8 cellular contexts compared by ENCODE assay signal in genomic region chr11:36258730-36259360, GRCh38. TPM values are rescaled to one million over a fixed set of nuclear protein-coding genes. Genes with fewer than 3 reads are reported as not detected.
A peak's percentile ranks its signal among the peaks of the same experiment; 100 is the strongest.
DNase-seq lines count a peak whose midpoint lies in the region; ATAC-seq, FAIRE-seq and TF ChIP-seq lines count a peak whose summit lies in the region.

No MANE protein-coding gene starts in this region.

- no peaks in the 10 kb centered on the region for H3K36me3 Mint-ChIP-seq in stimulated activated memory B cell treated with anti-CD40 and anti-IgM and Interleukin-4, amounts not matched to agents 10 μg/mL and 1 μg/mL and 100 μg/mL, for 72 hours
- H3K36me3 Mint-ChIP-seq in activated CD8-positive, alpha-beta memory T cell treated with anti-CD3 and anti-CD28 coated beads, Interleukin-2, amount 10 ng/mL, durations not matched to agents 7 days and 5 days = no peaks in the 10 kb centered on the region

- H3K9me3 ChIP-seq in DOHH2 (ENCODE audit: control insufficient read depth, insufficient read depth, low read length) (no peaks in the 10 kb centered on the region), PC-3 (ENCODE audit: low read length) (no peaks in the 10 kb centered on the region), mammary epithelial cell (replicated peaks; ENCODE audit: insufficient read depth, low read length) (peaks cover 4% of the 10 kb centered on the region), kidney (ENCODE audit: control insufficient read depth in 1 of 2, low read length in 2 of 2) (peaks cover 0 to 5% of the 10 kb centered on the region in 2 donors)

- peak; percentile 47 for TF ChIP-seq CTCF in DOHH2 (IDR thresholded peaks at IDR 0.05; ENCODE audit: low read depth, low read length, poor library complexity, severe bottlenecking)
- TF ChIP-seq CTCF in PC-3 (conservative IDR thresholded peaks at IDR 0.05; ENCODE audit: low read depth, low read length) = peak; percentile 77
- peak; percentile 36 to 47 for TF ChIP-seq CTCF in mammary epithelial cell (conservative IDR thresholded peaks at IDR 0.05 in 1 of 2, IDR thresholded peaks at IDR 0.05 in 1 of 2; ENCODE audit: extremely low read depth in 1 of 2, insufficient read depth in 1 of 2, low read depth in 1 of 2, low read length in 2 of 2)
- TF ChIP-seq CTCF in kidney (IDR thresholded peaks at IDR 0.05; ENCODE audit: borderline replicate concordance, extremely low read depth, insufficient read depth) = peak; percentile 65

- POLR2A ChIA-PET in PC-3 (lab: Charles Lee; ENCODE audit: unreplicated experiment) = interaction anchor here (0.6 kb wide), 1 partner anchor 647 kb away, joined by 3 read pairs; no protein-coding TSS in a partner anchor

- H3K79me2 ChIP-seq in DOHH2 (ENCODE audit: control insufficient read depth, low read length) (no peaks in the 10 kb centered on the region), PC-3 (ENCODE audit: low read length) (no peaks in the 10 kb centered on the region), mammary epithelial cell (ENCODE audit: insufficient read depth, low read length) (no peaks in the 10 kb centered on the region)

- H3K27me3 Mint-ChIP-seq in stimulated activated memory B cell treated with anti-CD40 and anti-IgM and Interleukin-4, amounts not matched to agents 10 μg/mL and 1 μg/mL and 100 μg/mL, for 72 hours = peaks cover 59% of the 10 kb centered on the region
- H3K27me3 Mint-ChIP-seq in activated CD8-positive, alpha-beta memory T cell treated with anti-CD3 and anti-CD28 coated beads, Interleukin-2, amount 10 ng/mL, durations not matched to agents 7 days and 5 days = peaks cover 17% of the 10 kb centered on the region

- H3K4me1 ChIP-seq in DOHH2 (ENCODE audit: control insufficient read depth, low read length) (no peaks in the 10 kb centered on the region), PC-3 (ENCODE audit: insufficient read depth, low read length) (peaks cover 18% of the 10 kb centered on the region), mammary epithelial cell (ENCODE audit: insufficient read depth, low read length) (peaks cover 9% of the 10 kb centered on the region), kidney (ENCODE audit: control insufficient read depth in 1 of 2, insufficient read depth in 1 of 2, low read depth in 1 of 2, low read length in 2 of 2) (peaks cover 0 to 4% of the 10 kb centered on the region in 2 donors)

- H2AFZ ChIP-seq in PC-3 (ENCODE audit: low read length) (no peak overlapping the region), mammary epithelial cell (ENCODE audit: low read depth, low read length) (no peak overlapping the region)

- H3K27ac Mint-ChIP-seq in stimulated activated memory B cell treated with anti-CD40 and anti-IgM and Interleukin-4, amounts not matched to agents 10 μg/mL and 1 μg/mL and 100 μg/mL, for 72 hours = no peak overlapping the region
- H3K27ac Mint-ChIP-seq in activated CD8-positive, alpha-beta memory T cell treated with anti-CD3 and anti-CD28 coated beads, Interleukin-2, amount 10 ng/mL, durations not matched to agents 7 days and 5 days = no peak overlapping the region

- H3K4me2 ChIP-seq in DOHH2 (ENCODE audit: low read length) (no peak overlapping the region), PC-3 (ENCODE audit: low read length) (no peak overlapping the region), mammary epithelial cell (ENCODE audit: insufficient read depth, low read depth, low read length) (no peak overlapping the region)

- H3K9ac ChIP-seq in PC-3 (ENCODE audit: low read length) (no peak overlapping the region), mammary epithelial cell (ENCODE audit: insufficient read depth, low read length) (no peak overlapping the region), kidney (ENCODE audit: low read length in 2 of 2) (no peak overlapping the region)

- H4K20me1 ChIP-seq in DOHH2 (ENCODE audit: control insufficient read depth, insufficient read depth, low read depth, low read length) (no peaks in the 10 kb centered on the region), PC-3 (ENCODE audit: low read length) (no peaks in the 10 kb centered on the region), mammary epithelial cell (ENCODE audit: insufficient read depth, low read length) (no peaks in the 10 kb centered on the region)

- no peak overlapping the region for H3K4me3 ChIP-seq in DOHH2 (ENCODE audit: low read length)
- H3K4me3 ChIP-seq in PC-3 (ENCODE audit: low read length) = no peak overlapping the region
- no peak overlapping the region for H3K4me3 ChIP-seq in mammary epithelial cell (replicated peaks in 1 of 3; ENCODE audit: insufficient read depth in 1 of 3, low read depth in 2 of 3, low read length in 3 of 3)
- no peak overlapping the region for H3K4me3 ChIP-seq in kidney (ENCODE audit: low read length in 2 of 2)

- H3K27ac ChIP-seq in DOHH2 (ENCODE audit: low read depth, low read length) (no peak overlapping the region), PC-3 (ENCODE audit: low read length) (no peak overlapping the region), mammary epithelial cell (ENCODE audit: insufficient read depth, low read depth, low read length) (no peak overlapping the region), kidney (ENCODE audit: low read depth in 2 of 2, low read length in 2 of 2) (no peak overlapping the region)

- dilution Hi-C loops in mammary epithelial cell (cut with HindIII; ENCODE audit: low sequenced_read_pairs) = loop anchor here (5.0 to 25.0 kb wide), 2 partner anchors 77 to 622 kb away; no protein-coding TSS in a partner anchor

- no peaks in the 10 kb centered on the region for H3F3A ChIP-seq in DOHH2 (ENCODE audit: control insufficient read depth, insufficient read depth)
- no peaks in the 10 kb centered on the region for H3F3A ChIP-seq in PC-3 (ENCODE audit: low read length, unreplicated experiment)

- H3K27me3 ChIP-seq in DOHH2 (ENCODE audit: control insufficient read depth, low read length) (no peaks in the 10 kb centered on the region), PC-3 (ENCODE audit: low read length) (no peaks in the 10 kb centered on the region), mammary epithelial cell (ENCODE audit: insufficient read depth, low read length) (no peaks in the 10 kb centered on the region)

- in situ Hi-C loops in mammary epithelial cell (cut with MboI; ENCODE audit: low sequenced_read_pairs in 2 of 2) = loop anchor here (5.0 to 25.0 kb wide), 4 partner anchors 197 to 772 kb away; partner anchors contain the start of gene FJX1 (in 1 of the 2)

- peak; percentile 73 for ATAC-seq in PC-3
- ATAC-seq in stimulated activated memory B cell treated with anti-CD40 and anti-IgM and Interleukin-4, amounts not matched to agents 10 μg/mL and 1 μg/mL and 100 μg/mL, for 72 hours = peak; percentile 27
- ATAC-seq in activated CD8-positive, alpha-beta memory T cell treated with anti-CD3 and anti-CD28 coated beads, Interleukin-2, amount 10 ng/mL, durations not matched to agents 7 days and 5 days = no peak
- no peak for ATAC-seq in GM18858 (IDR thresholded peaks at IDR 0.05; ENCODE audit: unreplicated experiment)

- no peaks in the 10 kb centered on the region for H3K9me2 ChIP-seq in DOHH2 (replicated peaks; ENCODE audit: control insufficient read depth, low read length)
- no peaks in the 10 kb centered on the region for H3K9me2 ChIP-seq in PC-3 (replicated peaks; ENCODE audit: low read length)

- 94% methylated on average over 12 of the region's 12 CpGs for WGBS in mammary epithelial cell (ENCODE audit: low coverage, missing lambda C conversion rate)

- BruUV-seq in PC-3 (replicated peaks; lab: Mats Ljungman, UMichigan) = no TSS peak
- no TSS peak for BruUV-seq in mammary epithelial cell (replicated peaks; lab: Mats Ljungman, UMichigan)

- intact Hi-C loops in PC-3 (cut with micrococcal nuclease) (loop anchor here (2.0 to 5.0 kb wide), 2 partner anchors 102 to 436 kb away; no protein-coding TSS in a partner anchor), mammary epithelial cell (cut with micrococcal nuclease) (loop anchor here (5.0 kb wide), 1 partner anchor 182 kb away; no protein-coding TSS in a partner anchor), kidney (cut with DNase I) (no loop called here)

- CTCF ChIA-PET in PC-3 (lab: Charles Lee) (interaction anchor here (0.5 to 2.3 kb wide), 6 partner anchors 23 to 437 kb away, joined by 3 to 27 read pairs (median 3); no protein-coding TSS in a partner anchor), mammary epithelial cell (lab: Charles Lee; ENCODE audit: low non-redundant PET) (interaction anchor here (0.6 to 1.1 kb wide), 2 partner anchors 185 to 437 kb away, joined by 6 to 21 read pairs; no protein-coding TSS in a partner anchor)
- CTCF ChIA-PET in activated CD8-positive, alpha-beta memory T cell treated with anti-CD3 and anti-CD28 coated beads, Interleukin-2, amount 10 ng/mL, durations not matched to agents 7 days and 5 days (lab: Charles Lee) = interaction anchor here (0.6 to 0.9 kb wide), 3 partner anchors 9 to 653 kb away, joined by 3 to 6 read pairs (median 3); no protein-coding TSS in a partner anchor

- no peak for FAIRE-seq in HTR-8/SVneo (lab: Jason Lieb, UNC)
- FAIRE-seq in kidney (lab: Jason Lieb, UNC) = no peak

- DNase-seq in HTR-8/SVneo (ENCODE audit: insufficient read length, low spot score) = peak; percentile 68
- peak; percentile 74 for DNase-seq in PC-3
- DNase-seq in mammary epithelial cell = peak; percentile 35
- no peak for DNase-seq in kidney
- no peak for DNase-seq in activated CD8-positive, alpha-beta memory T cell treated with anti-CD3 and anti-CD28 coated beads, Interleukin-2, amount 10 ng/mL, durations not matched to agents 7 days and 5 days

- H3K36me3 ChIP-seq in DOHH2 (ENCODE audit: control insufficient read depth, low read length) (no peaks in the 10 kb centered on the region), PC-3 (ENCODE audit: low read depth, low read length) (no peaks in the 10 kb centered on the region), mammary epithelial cell (ENCODE audit: insufficient read depth, low read length) (no peaks in the 10 kb centered on the region), kidney (ENCODE audit: control insufficient read depth in 1 of 2, insufficient read depth in 2 of 2, low read length in 2 of 2) (no peaks in the 10 kb centered on the region)

- H3K4me3 Mint-ChIP-seq in stimulated activated memory B cell treated with anti-CD40 and anti-IgM and Interleukin-4, amounts not matched to agents 10 μg/mL and 1 μg/mL and 100 μg/mL, for 72 hours = no peak overlapping the region
- H3K4me3 Mint-ChIP-seq in activated CD8-positive, alpha-beta memory T cell treated with anti-CD3 and anti-CD28 coated beads, Interleukin-2, amount 10 ng/mL, durations not matched to agents 7 days and 5 days = no peak overlapping the region

- H3K4me1 Mint-ChIP-seq in stimulated activated memory B cell treated with anti-CD40 and anti-IgM and Interleukin-4, amounts not matched to agents 10 μg/mL and 1 μg/mL and 100 μg/mL, for 72 hours = no peaks in the 10 kb centered on the region
- H3K4me1 Mint-ChIP-seq in activated CD8-positive, alpha-beta memory T cell treated with anti-CD3 and anti-CD28 coated beads, Interleukin-2, amount 10 ng/mL, durations not matched to agents 7 days and 5 days = no peaks in the 10 kb centered on the region

- no peaks in the 10 kb centered on the region for H3K9me3 Mint-ChIP-seq in stimulated activated memory B cell treated with anti-CD40 and anti-IgM and Interleukin-4, amounts not matched to agents 10 μg/mL and 1 μg/mL and 100 μg/mL, for 72 hours
- no peaks in the 10 kb centered on the region for H3K9me3 Mint-ChIP-seq in activated CD8-positive, alpha-beta memory T cell treated with anti-CD3 and anti-CD28 coated beads, Interleukin-2, amount 10 ng/mL, durations not matched to agents 7 days and 5 days (ENCODE audit: low read depth)

RNA-seq across cellular contexts. Expression of gene COMMD9, which starts 30.4 kb away (rescaled TPM):
- 54.8 and 70.8 TPM in 2 replicates for total RNA-seq in PC-3 (2014; rRNA removed)
- total RNA-seq in mammary epithelial cell = 10 to 100 TPM; 30.7 to 46.5 TPM
- polyA plus RNA-seq in mammary epithelial cell = 51.7 TPM
- polyA minus RNA-seq in mammary epithelial cell = 27.2 TPM
- total RNA-seq in kidney = 64.7 TPM
- polyA plus RNA-seq in kidney (ENCODE audit: insufficient read depth, low read depth, low replicate concordance) = 182 TPM
- 10 to 100 TPM; 33.2 to 40.0 TPM for total RNA-seq in activated CD8-positive, alpha-beta memory T cell treated with anti-CD3 and anti-CD28 coated beads, Interleukin-2, amount 10 ng/mL, durations not matched to agents 7 days and 5 days

RNA-seq across cellular contexts. Expression of gene PRR5L, which starts 37.2 kb away (rescaled TPM):
- 1.3 and 4.7 TPM in 2 replicates for total RNA-seq in PC-3 (2014; rRNA removed)
- total RNA-seq in mammary epithelial cell = 1 to 10 TPM; 6.8 to 7.3 TPM
- 13.5 TPM for polyA plus RNA-seq in mammary epithelial cell
- 46.9 TPM for polyA minus RNA-seq in mammary epithelial cell
- total RNA-seq in kidney = 17.5 TPM
- polyA plus RNA-seq in kidney (ENCODE audit: insufficient read depth, low read depth, low replicate concordance) = 6.3 TPM
- 10 to 100 TPM in 1 of 2 experiments, 1 to 10 TPM in 1; 6.6 to 11.1 TPM for total RNA-seq in activated CD8-positive, alpha-beta memory T cell treated with anti-CD3 and anti-CD28 coated beads, Interleukin-2, amount 10 ng/mL, durations not matched to agents 7 days and 5 days

Comparison
In these comparisons a context has a peak if more than half of its experiments do, and no peak if none do; other contexts are left out.
1. DNase-seq: peak in HTR-8/SVneo (single experiment), PC-3 (single experiment) and mammary epithelial cell (single experiment); none in kidney (single experiment) and activated CD8-positive, alpha-beta memory T cell treated with anti-CD3 and anti-CD28 coated beads, Interleukin-2, amount 10 ng/mL, durations not matched to agents 7 days and 5 days (single experiment).
2. ATAC-seq: peak in PC-3 (single experiment) and stimulated activated memory B cell treated with anti-CD40 and anti-IgM and Interleukin-4, amounts not matched to agents 10 μg/mL and 1 μg/mL and 100 μg/mL, for 72 hours (single experiment); none in activated CD8-positive, alpha-beta memory T cell treated with anti-CD3 and anti-CD28 coated beads, Interleukin-2, amount 10 ng/mL, durations not matched to agents 7 days and 5 days (single experiment) and GM18858 (single experiment).
3. Peak in every context shown above with its lines, with median percentiles within 50 percentile points of each other: CTCF ChIP-seq.